In genomic region chr6:145074805-145075204, GRCh38 we compare ENCODE assay signal across 32 cellular contexts.
"Had no signal": no experiment of that assay in that cellular context is flagged by ENCODE, and none has a peak within 500 bp of the region (broad histone marks: within the 10 kb centered on the region; RNA-seq: fewer than 3 reads in every experiment).

No MANE protein-coding gene starts in this region.

- H3K27me3 ChIP-seq: adrenal gland, body of pancreas, brain microvascular endothelial cell, breast epithelium had no signal

- H3K4me3 ChIP-seq: adrenal gland, body of pancreas, breast epithelium had no signal

- ATAC-seq: activated CD8-positive, alpha-beta T cell treated with anti-CD3 and anti-CD28 coated beads for 36 hours; activated naive CD4-positive, alpha-beta T cell treated with anti-CD3 and anti-CD28 coated beads, Interleukin-2, amount 50 U/mL, for 72 hours; activated T-cell treated with anti-CD3 and anti-CD28 coated beads, Interleukin-2, amount 50 U/mL, for 4 hours; activated T-helper 17 cell treated with anti-CD3 and anti-CD28 coated beads, Interleukin-2, amount 50 U/mL, for 72 hours; body of pancreas had no signal

- H3K27ac ChIP-seq: adrenal gland, body of pancreas, brain microvascular endothelial cell, breast epithelium, VCaP had no signal

- H3K9me3 ChIP-seq: adrenal gland, body of pancreas had no signal

- DNase-seq: activated B cell treated with CpG ODN at 0.5 μM for 24 hours; activated CD4-positive, alpha-beta memory T cell treated with anti-CD3 and anti-CD28 coated beads for 36 hours; activated CD4-positive, alpha-beta T cell treated with anti-CD3 and anti-CD28 coated beads for 4 hours; activated CD4-positive, alpha-beta T cell treated with anti-CD3 and anti-CD28 coated beads, Interleukin-2, amount 10 ng/mL, durations not matched to agents 24 days and 14 days; activated CD4-positive, alpha-beta T cell treated with anti-CD3 and anti-CD28 coated beads, Interleukin-2, amount 50 U/mL, for 1 hour; activated CD4-positive, alpha-beta T cell treated with anti-CD3 and anti-CD28 coated beads, Interleukin-2, amount 50 U/mL, for 4 hours; activated CD4-positive, CD25-positive, alpha-beta regulatory T cell treated with anti-CD3 and anti-CD28 coated beads, Interleukin-2, amount 50 U/mL, for 72 hours; activated CD8-positive, alpha-beta memory T cell treated with anti-CD3 and anti-CD28 coated beads, Interleukin-2, amount 50 U/mL, for 4 hours; activated CD8-positive, alpha-beta T cell treated with anti-CD3 and anti-CD28 coated beads for 36 hours; activated effector memory CD4-positive, alpha-beta T cell treated with anti-CD3 and anti-CD28 coated beads, Interleukin-2, amount 50 U/mL, for 16 hours; activated gamma-delta T cell treated with Interleukin-2 at 50 U/mL for 16 hours; activated naive CD4-positive, alpha-beta T cell; activated naive CD4-positive, alpha-beta T cell treated with anti-CD3 and anti-CD28 coated beads for 36 hours; activated naive CD4-positive, alpha-beta T cell treated with anti-CD3 and anti-CD28 coated beads, Interleukin-2, amount 50 U/mL, for 16 hours; activated naive CD8-positive, alpha-beta T cell treated with anti-CD3 and anti-CD28 coated beads for 36 hours; activated T-cell treated with anti-CD3 and anti-CD28 coated beads for 4 hours; activated T-cell treated with anti-CD3 and anti-CD28 coated beads, Interleukin-2, amount 50 U/mL, for 1 hour; activated T-cell treated with anti-CD3 and anti-CD28 coated beads, Interleukin-2, amount 50 U/mL, for 4 hours; activated T-cell treated with anti-CD3 and anti-CD28 coated beads, Interleukin-2, amount 50 U/mL, for 72 hours; adrenal gland; amniotic stem cell; aorta; body of pancreas; brain microvascular endothelial cell; central memory CD4-positive, alpha-beta T cell; T-helper 1 cell; T-helper 2 cell; T-helper 9 cell had no signal

- H3K4me1 ChIP-seq: adrenal gland, body of pancreas, breast epithelium had no signal

- H3K36me3 ChIP-seq: adrenal gland, brain microvascular endothelial cell, breast epithelium had no signal
